ENCODE assay signal across 10 cellular contexts in the genomic region with DNA sequence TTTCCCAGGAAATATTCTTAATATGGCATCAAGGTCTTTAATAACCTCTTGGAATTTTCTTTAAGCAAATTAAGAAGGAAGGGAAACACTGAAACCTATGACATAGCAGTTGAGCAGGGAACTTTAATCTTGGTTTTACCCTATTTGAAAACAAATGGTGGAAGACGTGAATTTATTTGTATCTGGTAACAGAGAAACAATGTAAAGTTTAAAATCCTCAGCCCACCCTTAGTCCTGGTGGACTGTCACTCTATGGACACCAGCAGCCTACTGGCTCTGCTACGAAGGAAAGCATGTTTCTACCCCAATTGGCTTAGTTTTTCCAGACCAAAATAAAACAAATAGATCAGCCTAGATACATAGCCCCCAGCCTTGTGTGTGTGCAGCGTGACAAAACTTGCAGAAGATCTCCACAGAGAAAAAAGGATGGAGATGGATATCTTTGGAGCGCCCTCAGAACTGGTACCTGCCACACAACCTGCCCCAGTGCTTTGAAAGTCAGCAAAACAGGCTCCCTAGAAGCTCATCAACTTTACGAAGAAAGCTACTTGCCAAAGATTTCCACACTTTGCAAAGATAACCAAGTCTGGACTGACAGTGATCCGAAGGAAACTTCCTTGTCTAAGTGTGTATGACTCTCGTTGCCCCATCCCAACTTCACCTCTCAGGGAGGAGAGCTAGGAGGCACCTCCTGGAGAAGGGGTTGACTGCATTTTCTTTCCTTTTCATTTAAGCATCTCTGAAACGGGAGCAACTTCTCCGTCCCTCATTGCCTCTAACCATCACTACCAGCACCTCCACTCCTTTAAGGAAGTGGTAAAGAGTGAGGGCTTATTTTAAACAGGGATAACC. TPM values are rescaled to one million over a fixed set of nuclear protein-coding genes. Genes with fewer than 3 reads are reported as not detected.
DNase-seq lines count a peak whose midpoint lies in the region; ATAC-seq and TF ChIP-seq lines count a peak whose summit lies in the region.
"Had no signal": no experiment of that assay in that cellular context is flagged by ENCODE, and none has a peak within 500 bp of the region (broad histone marks: within the 10 kb centered on the region; RNA-seq: fewer than 3 reads in every experiment).

No MANE protein-coding gene starts in this region.

- no peaks in the 10 kb centered on the region for H3K27me3 ChIP-seq in ascending aorta
- peaks cover 0 to 4% of the 10 kb centered on the region in 2 donors for H3K27me3 ChIP-seq in right lobe of liver

- peaks cover 0 to 22% of the 10 kb centered on the region in 2 donors for H3K4me1 ChIP-seq in ascending aorta
- H3K4me1 ChIP-seq in right lobe of liver, result peaks cover 0 to 7% (median 0%) of the 10 kb centered on the region in 4 donors

- H3K9me3 ChIP-seq in ascending aorta, result no peaks in the 10 kb centered on the region
- no peaks in the 10 kb centered on the region for H3K9me3 ChIP-seq in right lobe of liver

- TF ChIP-seq POLR2A in right lobe of liver (IDR thresholded peaks at IDR 0.05), result no peak

- WGBS in right lobe of liver (ENCODE audit: insufficient coverage, low coverage, low lambda C conversion rate, missing lambda C conversion rate), result 22% methylated on average over 9 of the region's 9 CpGs

- H3K36me3 ChIP-seq in ascending aorta (no peaks in the 10 kb centered on the region), right lobe of liver (no peaks in the 10 kb centered on the region)

- H3K4me3 ChIP-seq in ascending aorta (peak overlapping the region; percentile 85 to 89), right lobe of liver (peak overlapping the region in 1 of 3 donors; percentile 57)

- H3K27ac ChIP-seq in ascending aorta (peak overlapping the region; percentile 99 to 100), right lobe of liver (peak overlapping the region; percentile 62 to 96 (median 89))

- ATAC-seq in right lobe of liver (no peak), HG02588 (IDR thresholded peaks at IDR 0.05; ENCODE audit: unreplicated experiment) (no peak)

- peak; percentile 48 for DNase-seq in NOMO-1 treated with DMSO at 0.1 percent for 48 hours (lab: John Stamatoyannopoulos, UW; ENCODE audit: unreplicated experiment)
- no peak for DNase-seq in NOMO-1 treated with dmso at 0.1 percent for 144 hours (lab: John Stamatoyannopoulos, UW; ENCODE audit: unreplicated experiment)
- no peak for DNase-seq in ascending aorta (ENCODE audit: low spot score in 2 of 2)
- DNase-seq in right lobe of liver, result no peak
- DNase-seq in superior temporal gyrus (ENCODE audit: extremely low spot score), result peak; percentile 83
- no peak for DNase-seq in mesenteric fat pad (ENCODE audit: low spot score)
- DNase-seq in activated CD4-positive, alpha-beta T cell treated with anti-CD3 and anti-CD28 coated beads, Interleukin-2, amount 50 U/mL, for 48 hours, result no peak
- DNase-seq: activated CD4-positive, alpha-beta T cell treated with anti-CD3 and anti-CD28 coated beads for 48 hours; NCI-H2171 treated with DMSO at 0.1 percent for 48 hours had no signal

- TF ChIP-seq CTCF in ascending aorta (IDR thresholded peaks at IDR 0.05) (no peak), right lobe of liver (IDR thresholded peaks at IDR 0.05) (no peak)

- intact Hi-C loops in ascending aorta (cut with DNase I) (no loop called here), right lobe of liver (cut with DNase I) (no loop called here)

RNA-seq across cellular contexts. Expression of gene ZEB2, which starts 7.3 kb away (rescaled TPM):
- total RNA-seq in ascending aorta (74.6 TPM), right lobe of liver (10 to 100 TPM; 13.5 to 35.9 (median 21.7) TPM), mesenteric fat pad (329 TPM)

Comparison
In these comparisons a context has a peak if more than half of its experiments do, and no peak if none do; other contexts are left out.
1. DNase-seq: peak in NOMO-1 treated with DMSO at 0.1 percent for 48 hours (single experiment) and superior temporal gyrus (single experiment); none in NOMO-1 treated with dmso at 0.1 percent for 144 hours (single experiment), ascending aorta (0 of 2), right lobe of liver (0 of 3), mesenteric fat pad (single experiment) and activated CD4-positive, alpha-beta T cell treated with anti-CD3 and anti-CD28 coated beads, Interleukin-2, amount 50 U/mL, for 48 hours (0 of 2).